In the genomic region with DNA sequence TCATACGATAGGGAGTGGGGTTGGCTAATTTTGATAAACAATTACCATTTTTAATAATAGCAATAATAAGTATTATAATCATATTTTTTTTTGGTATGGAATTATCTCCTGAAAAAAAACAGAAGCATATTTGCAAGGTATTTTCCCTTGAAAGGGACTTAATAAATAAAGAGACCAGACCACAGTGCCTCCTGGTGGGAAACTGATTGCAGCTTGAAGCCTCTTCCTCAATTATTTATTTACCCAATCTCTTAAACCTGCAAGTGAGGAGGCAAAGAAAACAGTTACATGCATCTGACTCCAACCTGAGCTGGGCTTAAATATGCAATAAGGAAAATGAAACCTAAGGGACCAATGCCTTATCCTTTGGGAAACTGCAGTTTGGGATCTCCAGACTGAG, we compare ENCODE assay signal across 21 cellular contexts.
DNase-seq lines count a peak whose midpoint lies in the region; ATAC-seq and TF ChIP-seq lines count a peak whose summit lies in the region.
"Had no signal": no experiment of that assay in that cellular context is flagged by ENCODE, and none has a peak within 500 bp of the region (broad histone marks: within the 10 kb centered on the region; RNA-seq: fewer than 3 reads in every experiment).

No MANE protein-coding gene starts in this region.

- H3K9me3 ChIP-seq in HCT116 (ENCODE audit: control insufficient read depth in 1 of 2, insufficient read depth in 1 of 2, low read depth in 1 of 2, low read length in 2 of 2) (no peaks in the 10 kb centered on the region), OCI-LY3 (ENCODE audit: insufficient read depth, low read length) (no peaks in the 10 kb centered on the region), iPS DF 6.9 (ENCODE audit: control insufficient read depth, insufficient read depth, low read length) (no peaks in the 10 kb centered on the region), HAP-1 (no peaks in the 10 kb centered on the region)
- H3K9me3 ChIP-seq: colonic mucosa, ovary had no signal

- POLR2A ChIA-PET in HCT116 (lab: Charles Lee) = no interaction called here

- in situ Hi-C loops in HAP-1 (cut with MboI; ENCODE audit: low sequenced_read_pairs) = no loop called here
- in situ Hi-C loops in GM13977 (cut with MboI; ENCODE audit: low pct_unique_long_range_greater_than_20kb, low sequenced_read_pairs, unreplicated experiment) = no loop called here

- no peaks in the 10 kb centered on the region for H3K36me3 ChIP-seq in HCT116 (ENCODE audit: control insufficient read depth in 1 of 2, insufficient read depth in 2 of 2, low read length in 2 of 2)
- H3K36me3 ChIP-seq in OCI-LY3 (replicated peaks; ENCODE audit: low read depth, low read length) = no peaks in the 10 kb centered on the region
- H3K36me3 ChIP-seq in iPS DF 6.9 (ENCODE audit: control insufficient read depth, insufficient read depth, low read length) = no peaks in the 10 kb centered on the region
- no peaks in the 10 kb centered on the region for H3K36me3 ChIP-seq in HAP-1 (replicated peaks)
- H3K36me3 ChIP-seq: colonic mucosa, heart right ventricle, ovary, stomach had no signal

- whole genome bisulfite sequencing in iPS DF 6.9 (ENCODE audit: insufficient coverage, insufficient read length) = no CpG with 5 or more reads among the region's 1 CpG

- RAD21 ChIA-PET in HCT116 (lab: Charles Lee; ENCODE audit: low non-redundant PET in 1 of 2, low total read pairs in 2 of 2, uncharacterized antibody in 2 of 2, unreplicated experiment in 2 of 2) = no interaction called here

- TF ChIP-seq POLR2A in HCT116 (IDR thresholded peaks at IDR 0.05; ENCODE audit: borderline replicate concordance, extremely low read depth, insufficient read depth, insufficient read length) = no peak

- H3K4me2 ChIP-seq in HCT116 (ENCODE audit: low read length) (no peak overlapping the region), OCI-LY3 (ENCODE audit: low read length) (no peak overlapping the region)

- H2AFZ ChIP-seq in HCT116 (ENCODE audit: low read depth, low read length, poor library complexity, severe bottlenecking) (no peak overlapping the region), OCI-LY3 (ENCODE audit: low read depth, low read length) (no peak overlapping the region)

- H3K9me2 ChIP-seq in HCT116 (ENCODE audit: insufficient read depth) = no peaks in the 10 kb centered on the region

- no peaks in the 10 kb centered on the region for H3K79me2 ChIP-seq in HCT116 (ENCODE audit: insufficient read depth, low read length)
- H3K79me2 ChIP-seq in OCI-LY3 (ENCODE audit: low read length) = no peaks in the 10 kb centered on the region

- 0 out of 2 replicates have a peak, but pooled peaks have one; percentile 8 for TF ChIP-seq RAD21 in HCT116 (IDR thresholded peaks at IDR 0.05; ENCODE audit: low read depth)

- no peak overlapping the region for H3K9ac ChIP-seq in HCT116 (ENCODE audit: low read length)
- no peak overlapping the region for H3K9ac ChIP-seq in OCI-LY3 (ENCODE audit: low read length)

- TF ChIP-seq CTCF in C4-2B (conservative IDR thresholded peaks at IDR 0.05) = peak; percentile 48
- peak in 2 of 3 experiments; percentile 13 to 25; a peak in 3 of 6 replicates for TF ChIP-seq CTCF in HCT116 (IDR thresholded peaks at IDR 0.05 in 2 of 3, conservative IDR thresholded peaks at IDR 0.05 in 1 of 3; ENCODE audit: borderline replicate concordance in 1 of 3, insufficient read depth in 1 of 3, low read depth in 2 of 3, low read length in 2 of 3)
- TF ChIP-seq CTCF in OCI-LY3 (IDR thresholded peaks at IDR 0.05; ENCODE audit: low read depth, low read length) = peak; percentile 24
- no peak for TF ChIP-seq CTCF in GM13977 (IDR thresholded peaks at IDR 0.05; ENCODE audit: extremely low read depth, insufficient read depth, missing control alignments)

- no peak overlapping the region for H3K27ac ChIP-seq in C4-2B
- no peak overlapping the region for H3K27ac ChIP-seq in HCT116 (ENCODE audit: low read depth, low read length)
- H3K27ac ChIP-seq in OCI-LY3 (ENCODE audit: low read length) = no peak overlapping the region
- H3K27ac ChIP-seq in iPS DF 6.9 (ENCODE audit: low read length) = no peak overlapping the region
- H3K27ac ChIP-seq: colonic mucosa, heart right ventricle, ovary, RWPE1, stomach had no signal

- CTCF ChIA-PET in HCT116 (lab: Charles Lee) = no interaction called here

- H3K4me3 ChIP-seq in HCT116 (replicated peaks in 1 of 2; ENCODE audit: low read depth in 1 of 2, low read length in 2 of 2) (no peak overlapping the region), OCI-LY3 (ENCODE audit: low read length) (no peak overlapping the region), iPS DF 6.9 (ENCODE audit: low read length) (no peak overlapping the region), HAP-1 (no peak overlapping the region)
- H3K4me3 ChIP-seq: colonic mucosa, heart right ventricle, ovary, stomach had no signal

- H4K20me1 ChIP-seq in HCT116 (ENCODE audit: insufficient read depth) = no peaks in the 10 kb centered on the region
- no peaks in the 10 kb centered on the region for H4K20me1 ChIP-seq in OCI-LY3 (ENCODE audit: insufficient read depth, low read length)

- intact Hi-C loops in HCT116 (cut with micrococcal nuclease) = no loop called here

- no peaks in the 10 kb centered on the region for H3K27me3 ChIP-seq in HCT116 (ENCODE audit: insufficient read depth, low read length)
- no peaks in the 10 kb centered on the region for H3K27me3 ChIP-seq in OCI-LY3 (ENCODE audit: low read depth, low read length)
- H3K27me3 ChIP-seq in iPS DF 6.9 (ENCODE audit: control insufficient read depth, insufficient read depth, low read length) = no peaks in the 10 kb centered on the region
- H3K27me3 ChIP-seq in HAP-1 (ENCODE audit: low read depth) = no peaks in the 10 kb centered on the region
- H3K27me3 ChIP-seq: colonic mucosa, heart right ventricle, ovary, stomach had no signal

- DNase-seq in HCT116 (ENCODE audit: low read depth, low spot score) = peak; percentile 4
- peak; percentile 9 for DNase-seq in iPS DF 6.9 (ENCODE audit: low read depth, low spot score)
- DNase-seq in HAP-1 (ENCODE audit: low spot score in 2 of 2) = no peak
- DNase-seq in GM13977 (ENCODE audit: low spot score) = no peak
- DNase-seq: activated naive CD8-positive, alpha-beta T cell treated with anti-CD3 and anti-CD28 coated beads for 36 hours; Calu3; colonic mucosa; heart right ventricle; kidney; naive B cell; NCI-H1092; NCI-H2081; ovary; stimulated activated CD4-positive, alpha-beta T cell treated with anti-CD3 and anti-CD28 coated beads, Interleukin-2, amount 100 ng/mL, for 24 hours; stomach; trophoblast cell had no signal

- no TSS peak for BruUV-seq in HCT116 (replicated peaks; lab: Mats Ljungman, UMichigan)

- H3K4me1 ChIP-seq in HCT116 (ENCODE audit: control insufficient read depth in 1 of 2, insufficient read depth in 2 of 2, low read length in 2 of 2) (no peaks in the 10 kb centered on the region), OCI-LY3 (ENCODE audit: low read length) (no peaks in the 10 kb centered on the region), iPS DF 6.9 (ENCODE audit: control insufficient read depth, insufficient read depth, low read length) (no peaks in the 10 kb centered on the region), HAP-1 (no peaks in the 10 kb centered on the region)
- H3K4me1 ChIP-seq: colonic mucosa, heart right ventricle, stomach had no signal

- ATAC-seq in HCT116 (no peak), GM21825 (IDR thresholded peaks at IDR 0.05; ENCODE audit: unreplicated experiment) (no peak)
- ATAC-seq: activated T-helper 17 cell treated with anti-CD3 and anti-CD28 coated beads, Interleukin-2, amount 50 U/mL, for 72 hours; heart right ventricle had no signal

TF ChIP-seq in HCT116, 20 proteins besides CTCF, POLR2A, EP300 and RAD21 (continues in another document):
- TF ChIP-seq ZNF274 (IDR thresholded peaks at IDR 0.05; ENCODE audit: low read depth, low read length) (no peak), SRF (IDR thresholded peaks at IDR 0.05; ENCODE audit: low read depth) (no peak), EZH2phosphoT487 (IDR thresholded peaks at IDR 0.05; ENCODE audit: borderline replicate concordance) (no peak), ZFX (IDR thresholded peaks at IDR 0.05) (no peak)
- TF ChIP-seq, protein P1, sequence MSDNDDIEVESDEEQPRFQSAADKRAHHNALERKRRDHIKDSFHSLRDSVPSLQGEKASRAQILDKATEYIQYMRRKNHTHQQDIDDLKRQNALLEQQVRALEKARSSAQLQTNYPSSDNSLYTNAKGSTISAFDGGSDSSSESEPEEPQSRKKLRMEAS (IDR thresholded peaks at IDR 0.05) = no peak
- TF ChIP-seq, protein P2, sequence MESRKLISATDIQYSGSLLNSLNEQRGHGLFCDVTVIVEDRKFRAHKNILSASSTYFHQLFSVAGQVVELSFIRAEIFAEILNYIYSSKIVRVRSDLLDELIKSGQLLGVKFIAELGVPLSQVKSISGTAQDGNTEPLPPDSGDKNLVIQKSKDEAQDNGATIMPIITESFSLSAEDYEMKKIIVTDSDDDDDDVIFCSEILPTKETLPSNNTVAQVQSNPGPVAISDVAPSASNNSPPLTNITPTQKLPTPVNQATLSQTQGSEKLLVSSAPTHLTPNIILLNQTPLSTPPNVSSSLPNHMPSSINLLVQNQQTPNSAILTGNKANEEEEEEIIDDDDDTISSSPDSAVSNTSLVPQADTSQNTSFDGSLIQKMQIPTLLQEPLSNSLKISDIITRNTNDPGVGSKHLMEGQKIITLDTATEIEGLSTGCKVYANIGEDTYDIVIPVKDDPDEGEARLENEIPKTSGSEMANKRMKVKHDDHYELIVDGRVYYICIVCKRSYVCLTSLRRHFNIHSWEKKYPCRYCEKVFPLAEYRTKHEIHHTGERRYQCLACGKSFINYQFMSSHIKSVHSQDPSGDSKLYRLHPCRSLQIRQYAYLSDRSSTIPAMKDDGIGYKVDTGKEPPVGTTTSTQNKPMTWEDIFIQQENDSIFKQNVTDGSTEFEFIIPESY (IDR thresholded peaks at IDR 0.05; ENCODE audit: extremely low read depth, insufficient replicate concordance, low read length) = no peak

Comparison
In these comparisons a context has a peak if more than half of its experiments do, and no peak if none do; other contexts are left out.
1. DNase-seq: peak in HCT116 (single experiment) and iPS DF 6.9 (single experiment); none in HAP-1 (0 of 2) and GM13977 (single experiment).